ENCODE assay signal across 1 cellular context in the genomic region with DNA sequence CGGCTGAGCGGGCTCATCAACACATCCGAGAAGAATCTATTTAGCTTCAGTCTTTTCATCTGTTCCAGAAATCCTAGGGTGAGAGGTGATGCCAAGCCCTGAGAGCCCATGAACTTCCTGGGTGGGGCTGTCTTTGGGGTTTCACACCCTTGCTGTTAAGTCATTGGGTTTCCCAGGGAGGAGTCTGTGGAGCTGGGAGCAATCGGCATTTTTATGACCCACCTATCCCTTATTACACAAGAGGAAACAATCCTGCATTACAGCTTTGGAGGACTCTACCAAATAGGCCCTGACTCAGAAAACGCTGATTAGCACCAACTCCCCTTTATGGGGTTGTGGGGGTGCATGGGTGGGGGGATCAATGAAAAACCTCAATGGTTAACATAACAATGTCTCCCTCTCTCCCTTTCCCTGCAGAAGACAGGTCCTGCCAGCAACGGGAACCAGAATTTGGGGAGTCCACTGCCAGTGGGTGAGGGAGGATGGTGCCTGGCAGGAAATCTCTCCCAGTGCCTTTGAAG.
TF ChIP-seq lines count a peak whose summit lies in the region.

No MANE protein-coding gene starts in this region.

TF ChIP-seq in GM23338, 12 proteins besides CTCF, POLR2A, EP300 and RAD21 (continued from another document):
- TF ChIP-seq, protein P1, sequence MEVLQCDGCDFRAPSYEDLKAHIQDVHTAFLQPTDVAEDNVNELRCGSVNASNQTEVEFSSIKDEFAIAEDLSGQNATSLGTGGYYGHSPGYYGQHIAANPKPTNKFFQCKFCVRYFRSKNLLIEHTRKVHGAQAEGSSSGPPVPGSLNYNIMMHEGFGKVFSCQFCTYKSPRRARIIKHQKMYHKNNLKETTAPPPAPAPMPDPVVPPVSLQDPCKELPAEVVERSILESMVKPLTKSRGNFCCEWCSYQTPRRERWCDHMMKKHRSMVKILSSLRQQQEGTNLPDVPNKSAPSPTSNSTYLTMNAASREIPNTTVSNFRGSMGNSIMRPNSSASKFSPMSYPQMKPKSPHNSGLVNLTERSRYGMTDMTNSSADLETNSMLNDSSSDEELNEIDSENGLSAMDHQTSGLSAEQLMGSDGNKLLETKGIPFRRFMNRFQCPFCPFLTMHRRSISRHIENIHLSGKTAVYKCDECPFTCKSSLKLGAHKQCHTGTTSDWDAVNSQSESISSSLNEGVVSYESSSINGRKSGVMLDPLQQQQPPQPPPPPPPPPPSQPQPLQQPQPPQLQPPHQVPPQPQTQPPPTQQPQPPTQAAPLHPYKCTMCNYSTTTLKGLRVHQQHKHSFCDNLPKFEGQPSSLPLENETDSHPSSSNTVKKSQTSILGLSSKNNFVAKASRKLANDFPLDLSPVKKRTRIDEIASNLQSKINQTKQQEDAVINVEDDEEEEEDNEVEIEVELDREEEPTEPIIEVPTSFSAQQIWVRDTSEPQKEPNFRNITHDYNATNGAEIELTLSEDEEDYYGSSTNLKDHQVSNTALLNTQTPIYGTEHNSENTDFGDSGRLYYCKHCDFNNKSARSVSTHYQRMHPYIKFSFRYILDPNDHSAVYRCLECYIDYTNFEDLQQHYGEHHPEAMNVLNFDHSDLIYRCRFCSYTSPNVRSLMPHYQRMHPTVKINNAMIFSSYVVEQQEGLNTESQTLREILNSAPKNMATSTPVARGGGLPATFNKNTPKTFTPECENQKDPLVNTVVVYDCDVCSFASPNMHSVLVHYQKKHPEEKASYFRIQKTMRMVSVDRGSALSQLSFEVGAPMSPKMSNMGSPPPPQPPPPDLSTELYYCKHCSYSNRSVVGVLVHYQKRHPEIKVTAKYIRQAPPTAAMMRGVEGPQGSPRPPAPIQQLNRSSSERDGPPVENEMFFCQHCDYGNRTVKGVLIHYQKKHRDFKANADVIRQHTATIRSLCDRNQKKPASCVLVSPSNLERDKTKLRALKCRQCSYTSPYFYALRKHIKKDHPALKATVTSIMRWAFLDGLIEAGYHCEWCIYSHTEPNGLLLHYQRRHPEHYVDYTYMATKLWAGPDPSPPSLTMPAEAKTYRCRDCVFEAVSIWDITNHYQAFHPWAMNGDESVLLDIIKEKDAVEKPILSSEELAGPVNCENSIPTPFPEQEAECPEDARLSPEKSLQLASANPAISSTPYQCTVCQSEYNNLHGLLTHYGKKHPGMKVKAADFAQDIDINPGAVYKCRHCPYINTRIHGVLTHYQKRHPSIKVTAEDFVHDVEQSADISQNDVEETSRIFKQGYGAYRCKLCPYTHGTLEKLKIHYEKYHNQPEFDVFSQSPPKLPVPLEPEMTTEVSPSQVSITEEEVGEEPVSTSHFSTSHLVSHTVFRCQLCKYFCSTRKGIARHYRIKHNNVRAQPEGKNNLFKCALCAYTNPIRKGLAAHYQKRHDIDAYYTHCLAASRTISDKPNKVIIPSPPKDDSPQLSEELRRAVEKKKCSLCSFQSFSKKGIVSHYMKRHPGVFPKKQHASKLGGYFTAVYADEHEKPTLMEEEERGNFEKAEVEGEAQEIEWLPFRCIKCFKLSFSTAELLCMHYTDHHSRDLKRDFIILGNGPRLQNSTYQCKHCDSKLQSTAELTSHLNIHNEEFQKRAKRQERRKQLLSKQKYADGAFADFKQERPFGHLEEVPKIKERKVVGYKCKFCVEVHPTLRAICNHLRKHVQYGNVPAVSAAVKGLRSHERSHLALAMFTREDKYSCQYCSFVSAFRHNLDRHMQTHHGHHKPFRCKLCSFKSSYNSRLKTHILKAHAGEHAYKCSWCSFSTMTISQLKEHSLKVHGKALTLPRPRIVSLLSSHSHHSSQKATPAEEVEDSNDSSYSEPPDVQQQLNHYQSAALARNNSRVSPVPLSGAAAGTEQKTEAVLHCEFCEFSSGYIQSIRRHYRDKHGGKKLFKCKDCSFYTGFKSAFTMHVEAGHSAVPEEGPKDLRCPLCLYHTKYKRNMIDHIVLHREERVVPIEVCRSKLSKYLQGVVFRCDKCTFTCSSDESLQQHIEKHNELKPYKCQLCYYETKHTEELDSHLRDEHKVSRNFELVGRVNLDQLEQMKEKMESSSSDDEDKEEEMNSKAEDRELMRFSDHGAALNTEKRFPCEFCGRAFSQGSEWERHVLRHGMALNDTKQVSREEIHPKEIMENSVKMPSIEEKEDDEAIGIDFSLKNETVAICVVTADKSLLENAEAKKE (CRISPR knock-in tag; IDR thresholded peaks at IDR 0.05), result no peak
